ENCODE assay signal across 8 cellular contexts in the genomic region with DNA sequence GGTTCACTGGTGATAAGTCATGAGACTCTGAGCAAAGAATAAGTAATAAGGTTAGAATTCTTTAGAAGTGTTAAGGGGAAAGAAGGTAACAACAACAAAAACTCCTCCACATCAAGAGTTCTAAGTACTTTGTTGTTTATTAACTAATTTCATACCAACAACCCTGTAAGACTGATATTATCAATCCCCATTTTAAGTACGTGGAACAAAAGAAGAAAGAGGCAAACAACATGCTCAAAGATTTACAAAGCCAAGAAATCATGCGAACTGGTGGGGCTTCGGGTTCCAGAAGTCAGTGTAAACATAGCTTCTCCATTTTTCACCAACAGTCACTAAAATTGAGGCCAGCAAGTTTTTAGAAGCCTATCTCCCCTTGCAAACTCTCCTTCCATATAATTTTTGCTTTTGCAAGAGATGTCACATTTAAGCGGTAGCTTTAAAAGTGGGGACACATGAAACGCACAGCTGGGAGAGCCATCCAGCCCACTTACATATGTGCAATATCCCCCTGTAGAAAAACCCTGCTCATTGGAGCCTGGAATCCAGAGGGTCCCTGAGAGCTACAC. TPM values are rescaled to one million over a fixed set of nuclear protein-coding genes. Genes with fewer than 3 reads are reported as not detected.
DNase-seq lines count a peak whose midpoint lies in the region; ATAC-seq and TF ChIP-seq lines count a peak whose summit lies in the region.

No MANE protein-coding gene starts in this region.

- peaks cover 3% of the 10 kb centered on the region for H3K27me3 Mint-ChIP-seq in IgD-negative memory B cell
- H3K27me3 Mint-ChIP-seq in MCF 10A (ENCODE audit: insufficient read depth, unreplicated experiment): no peaks in the 10 kb centered on the region

- CTCF ChIA-PET in MCF 10A (lab: Yijun Ruan, JAX): interaction anchor here (0.5 to 3.0 kb wide), 4 partner anchors 12 to 260 kb away, joined by 3 to 21 read pairs (median 6); no protein-coding TSS in a partner anchor

- H3K4me1 ChIP-seq in mucosa of descending colon (ENCODE audit: low read depth): peaks cover 12% of the 10 kb centered on the region

- ATAC-seq in mucosa of descending colon (no peak), GM21576 (IDR thresholded peaks at IDR 0.05; ENCODE audit: unreplicated experiment) (no peak)

- TF ChIP-seq CTCF in AG09309 (IDR thresholded peaks at IDR 0.05; ENCODE audit: control insufficient read depth, insufficient read depth, low read depth, low read length, missing control alignments) (no peak), MCF 10A (IDR thresholded peaks at IDR 0.05; ENCODE audit: unreplicated experiment) (no peak), mucosa of descending colon (IDR thresholded peaks at IDR 0.05) (no peak)

- H3K4me3 ChIP-seq in AG09309 (ENCODE audit: control insufficient read depth, low read depth, low read length) (peak overlapping the region; percentile 87), mucosa of descending colon (peak overlapping the region; percentile 79)

- H3K36me3 Mint-ChIP-seq in IgD-negative memory B cell (peaks cover 2% of the 10 kb centered on the region), MCF 10A (ENCODE audit: insufficient read depth, unreplicated experiment) (peaks cover 20% of the 10 kb centered on the region)

- TSS peak; percentile 71 for BruUV-seq in MCF 10A (replicated peaks; lab: Mats Ljungman, UMichigan)

- intact Hi-C loops in MCF 10A (cut with micrococcal nuclease) (no loop called here), mucosa of descending colon (cut with DNase I, micrococcal nuclease) (no loop called here)

- H3K27ac Mint-ChIP-seq in IgD-negative memory B cell (peak overlapping the region; percentile 43 to 85 (median 83)), MCF 10A (ENCODE audit: low read depth, unreplicated experiment) (peak overlapping the region; percentile 99)

- no peaks in the 10 kb centered on the region for H3K9me3 ChIP-seq in mucosa of descending colon

- H3K4me1 Mint-ChIP-seq in IgD-negative memory B cell (peaks cover 22 to 32% (median 26%) of the 10 kb centered on the region in 3 donors), MCF 10A (ENCODE audit: insufficient read depth, unreplicated experiment) (peaks cover 34% of the 10 kb centered on the region)

- H3K9me3 Mint-ChIP-seq in IgD-negative memory B cell (no peaks in the 10 kb centered on the region), MCF 10A (ENCODE audit: unreplicated experiment) (no peaks in the 10 kb centered on the region)

- no peaks in the 10 kb centered on the region for H3K36me3 ChIP-seq in mucosa of descending colon (ENCODE audit: low read depth)

- POLR2A ChIA-PET in MCF 10A (lab: Yijun Ruan, JAX): interaction anchor here (0.7 to 8.5 kb wide), 25 partner anchors 10 to 910 kb away, joined by 3 to 132 read pairs (median 8); a partner anchor contains a TSS

- H3K4me3 Mint-ChIP-seq in IgD-negative memory B cell (peak overlapping the region; percentile 86 to 100 (median 98)), MCF 10A (ENCODE audit: unreplicated experiment) (peak overlapping the region; percentile 77)

- no peak for DNase-seq in AG09309 (ENCODE audit: low read depth)
- no peak for DNase-seq in MCF 10A (ENCODE audit: unreplicated experiment)
- no peak for DNase-seq in mucosa of descending colon
- DNase-seq in AG20443 (ENCODE audit: low spot score): no peak
- no peak for DNase-seq in kidney tubule cell (ENCODE audit: low spot score)
- DNase-seq in NCI-H226: no peak

RNA-seq across cellular contexts. Expression of a gene that starts 0.9 kb away (rescaled TPM):
- polyA plus RNA-seq in IgD-negative memory B cell: 8.2 TPM
- total RNA-seq in MCF 10A (2022) (45.6 and 60.9 TPM in 2 replicates), mucosa of descending colon (10 to 100 TPM; 32.3 to 48.9 (median 43.0) TPM)

RNA-seq across cellular contexts. Expression of a gene that starts 22.9 kb away (rescaled TPM):
- polyA plus RNA-seq in IgD-negative memory B cell: 25.7 TPM
- total RNA-seq in MCF 10A (2022): 60.5 and 65.8 TPM in 2 replicates
- 10 to 100 TPM; 67.4 to 74.2 (median 72.7) TPM for total RNA-seq in mucosa of descending colon

RNA-seq across cellular contexts. Expression of a gene that starts 58.1 kb away (rescaled TPM):
- polyA plus RNA-seq in IgD-negative memory B cell: 4.6 TPM
- total RNA-seq in MCF 10A (2022) (41.4 and 46.3 TPM in 2 replicates), mucosa of descending colon (10 to 100 TPM; 16.8 to 29.5 (median 16.9) TPM)
